13 cellular contexts compared by ENCODE assay signal in genomic region chr18:48954837-48955527, GRCh38. TPM values are rescaled to one million over a fixed set of nuclear protein-coding genes. Genes with fewer than 3 reads are reported as not detected.
A peak's percentile ranks its signal among the peaks of the same experiment; 100 is the strongest.
DNase-seq lines count a peak whose midpoint lies in the region; FAIRE-seq and TF ChIP-seq lines count a peak whose summit lies in the region.
"Had no signal": no experiment of that assay in that cellular context is flagged by ENCODE, and none has a peak within 500 bp of the region (broad histone marks: within the 10 kb centered on the region; RNA-seq: fewer than 3 reads in every experiment).

No MANE protein-coding gene starts in this region.

- H3K27me3 ChIP-seq in NT2/D1 (ENCODE audit: insufficient read depth, insufficient read length) = peaks cover 12% of the 10 kb centered on the region
- H3K27me3 ChIP-seq in duodenal mucosa (ENCODE audit: control insufficient read depth in 1 of 2, insufficient read depth in 2 of 2, low read length in 2 of 2) = no peaks in the 10 kb centered on the region
- H3K27me3 ChIP-seq in muscle layer of colon (ENCODE audit: control insufficient read depth in 1 of 2, insufficient read depth in 2 of 2, low read length in 2 of 2) = no peaks in the 10 kb centered on the region
- no peaks in the 10 kb centered on the region for H3K27me3 ChIP-seq in thyroid gland

- H3K9ac ChIP-seq in NT2/D1 (ENCODE audit: insufficient read length, low read depth) (peak overlapping the region; percentile 32), duodenal mucosa (ENCODE audit: low read depth in 1 of 2, low read length in 2 of 2) (peak overlapping the region in 1 of 2 donors; percentile 10), muscle layer of colon (ENCODE audit: low read length) (no peak overlapping the region)

- H3K9me3 ChIP-seq in NT2/D1 (ENCODE audit: insufficient read depth, low read length) (no peaks in the 10 kb centered on the region), duodenal mucosa (ENCODE audit: control insufficient read depth in 1 of 2, low read length in 2 of 2) (no peaks in the 10 kb centered on the region), muscle layer of colon (ENCODE audit: low read length) (no peaks in the 10 kb centered on the region), thyroid gland (no peaks in the 10 kb centered on the region)

- FAIRE-seq in GM12892 (lab: Jason Lieb, UNC) = no peak
- FAIRE-seq: colon, HTR-8/SVneo had no signal

- WGBS in thyroid gland, 2 donors = 83 to 87% methylated on average over 15 of the region's 15 CpGs

- H3K4me1 ChIP-seq in NT2/D1 (ENCODE audit: insufficient read depth, insufficient read length) (no peaks in the 10 kb centered on the region), duodenal mucosa (ENCODE audit: control insufficient read depth in 1 of 2, insufficient read depth in 2 of 2, low read length in 2 of 2) (peaks cover 27 to 28% of the 10 kb centered on the region in 2 donors), muscle layer of colon (ENCODE audit: insufficient read depth, low read length) (peaks cover 32% of the 10 kb centered on the region), thyroid gland (peaks cover 21 to 47% of the 10 kb centered on the region in 2 donors)

- peaks cover 4% of the 10 kb centered on the region for H3K36me3 ChIP-seq in NT2/D1 (ENCODE audit: insufficient read depth, insufficient read length, low read length)
- H3K36me3 ChIP-seq in duodenal mucosa (ENCODE audit: control insufficient read depth in 1 of 2, insufficient read depth in 2 of 2, low read length in 2 of 2) = no peaks in the 10 kb centered on the region
- H3K36me3 ChIP-seq in muscle layer of colon (ENCODE audit: insufficient read depth, low read length) = no peaks in the 10 kb centered on the region
- H3K36me3 ChIP-seq in thyroid gland = no peaks in the 10 kb centered on the region

- TF ChIP-seq POLR2A in thyroid gland (IDR thresholded peaks at IDR 0.05) (no peak), GM12892 (IDR thresholded peaks at IDR 0.05; ENCODE audit: low read depth, low read length) (no peak)

- TF ChIP-seq CTCF in thyroid gland (IDR thresholded peaks at IDR 0.05) = no peak

- intact Hi-C loops in thyroid gland (cut with DNase I) = no loop called here

- H3K4me3 ChIP-seq in NT2/D1 (ENCODE audit: insufficient read length, low read depth) (no peak overlapping the region), duodenal mucosa (ENCODE audit: low read depth in 1 of 2, low read length in 2 of 2) (no peak overlapping the region), muscle layer of colon (ENCODE audit: low read depth in 1 of 2, low read length in 2 of 2) (no peak overlapping the region), thyroid gland (replicated peaks in 1 of 3) (no peak overlapping the region)

- H3K27ac ChIP-seq in duodenal mucosa (ENCODE audit: low read depth, low read length) = peak overlapping the region; percentile 59
- H3K27ac ChIP-seq in muscle layer of colon (ENCODE audit: low read depth, low read length) = peak overlapping the region; percentile 64
- peak overlapping the region; percentile 36 to 80 (median 57) for H3K27ac ChIP-seq in thyroid gland

- DNase-seq in NT2/D1 (ENCODE audit: low read depth, low spot score) = no peak
- no peak for DNase-seq in thyroid gland
- no peak for DNase-seq in iPS-NIHi11 (ENCODE audit: low spot score)
- DNase-seq in GM12892 (ENCODE audit: insufficient read length) = no peak
- DNase-seq in NAMALWA (ENCODE audit: low spot score) = no peak
- DNase-seq: activated T-cell treated with anti-CD3 and anti-CD28 coated beads, Interleukin-2, amount 50 U/mL, for 48 hours; DMS153; head of caudate nucleus; NCI-H1436 treated with DMSO at 0.1 percent for 48 hours had no signal

RNA-seq across cellular contexts. Expression of gene SMAD7, which starts 4.2 kb away (rescaled TPM):
- total RNA-seq in thyroid gland = 10 to 100 TPM; 40.1 to 69.3 (median 59.2) TPM
- 13.8 TPM for polyA plus RNA-seq in GM12892 (2012; ENCODE audit: missing spikeins)
